ENCODE assay signal across 23 cellular contexts in genomic region chr15:38549222-38549621, GRCh38. TPM values are rescaled to one million over a fixed set of nuclear protein-coding genes. Genes with fewer than 3 reads are reported as not detected.
DNase-seq lines count a peak whose midpoint lies in the region; ATAC-seq and TF ChIP-seq lines count a peak whose summit lies in the region.
"Had no signal": no experiment of that assay in that cellular context is flagged by ENCODE, and none has a peak within 500 bp of the region (broad histone marks: within the 10 kb centered on the region; RNA-seq: fewer than 3 reads in every experiment).

No MANE protein-coding gene starts in this region.

- intact Hi-C loops in gastrocnemius medialis (cut with DNase I; ENCODE audit: low total_unique reads) (no loop called here), prostate gland (cut with DNase I) (no loop called here)

- H3K4me3 ChIP-seq in gastrocnemius medialis (no peak overlapping the region), prostate gland (no peak overlapping the region)
- H3K4me3 ChIP-seq: ascending aorta, transverse colon had no signal

- CTCF ChIA-PET in activated CD8-positive, alpha-beta memory T cell treated with anti-CD3 and anti-CD28 coated beads, Interleukin-2, amount 10 ng/mL, durations not matched to agents 7 days and 5 days (lab: Charles Lee) = interaction anchor here (0.9 to 1.6 kb wide), 3 partner anchors 109 to 142 kb away, joined by 3 to 4 read pairs (median 3); no protein-coding TSS in a partner anchor

- no peaks in the 10 kb centered on the region for H3K9me3 ChIP-seq in gastrocnemius medialis
- no peaks in the 10 kb centered on the region for H3K9me3 ChIP-seq in prostate gland
- H3K9me3 ChIP-seq: ascending aorta, transverse colon had no signal

- H3K27me3 Mint-ChIP-seq in activated CD8-positive, alpha-beta memory T cell treated with anti-CD3 and anti-CD28 coated beads, Interleukin-2, amount 10 ng/mL, durations not matched to agents 7 days and 5 days = no peaks in the 10 kb centered on the region
- H3K27me3 Mint-ChIP-seq in activated naive CD8-positive, alpha-beta T cell treated with anti-CD3 and anti-CD28 coated beads for 36 hours = no peaks in the 10 kb centered on the region

- in situ Hi-C loops in gastrocnemius medialis (cut with MboI; ENCODE audit: low sequenced_read_pairs in 4 of 4) = no loop called here

- H3K4me1 ChIP-seq in gastrocnemius medialis = no peaks in the 10 kb centered on the region
- no peaks in the 10 kb centered on the region for H3K4me1 ChIP-seq in prostate gland (replicated peaks)
- H3K4me1 ChIP-seq: ascending aorta, transverse colon had no signal

- H3K27ac ChIP-seq in gastrocnemius medialis (no peak overlapping the region), prostate gland (no peak overlapping the region)
- H3K27ac ChIP-seq: ascending aorta, transverse colon had no signal

- H3K9me3 Mint-ChIP-seq in activated CD8-positive, alpha-beta memory T cell treated with anti-CD3 and anti-CD28 coated beads, Interleukin-2, amount 10 ng/mL, durations not matched to agents 7 days and 5 days (ENCODE audit: low read depth) = no peaks in the 10 kb centered on the region
- H3K9me3 Mint-ChIP-seq in activated naive CD8-positive, alpha-beta T cell treated with anti-CD3 and anti-CD28 coated beads for 36 hours = peaks cover 3% of the 10 kb centered on the region
- H3K9me3 Mint-ChIP-seq: endodermal cell had no signal

- H3K27me3 ChIP-seq in gastrocnemius medialis = no peaks in the 10 kb centered on the region
- no peaks in the 10 kb centered on the region for H3K27me3 ChIP-seq in prostate gland (replicated peaks; ENCODE audit: insufficient read depth)
- H3K27me3 ChIP-seq: ascending aorta, transverse colon had no signal

- TF ChIP-seq CTCF in gastrocnemius medialis (IDR thresholded peaks at IDR 0.05 in 4 of 5, conservative IDR thresholded peaks at IDR 0.05 in 1 of 5) (no peak), prostate gland (IDR thresholded peaks at IDR 0.05) (no peak)

- peaks cover 77% of the 10 kb centered on the region for H3K36me3 Mint-ChIP-seq in activated CD8-positive, alpha-beta memory T cell treated with anti-CD3 and anti-CD28 coated beads, Interleukin-2, amount 10 ng/mL, durations not matched to agents 7 days and 5 days
- peaks cover 73% of the 10 kb centered on the region for H3K36me3 Mint-ChIP-seq in activated naive CD8-positive, alpha-beta T cell treated with anti-CD3 and anti-CD28 coated beads for 36 hours

- no peak for ATAC-seq in activated CD8-positive, alpha-beta memory T cell treated with anti-CD3 and anti-CD28 coated beads, Interleukin-2, amount 10 ng/mL, durations not matched to agents 7 days and 5 days
- ATAC-seq in gastrocnemius medialis (no peak), SK-N-SH treated with all-trans-retinoic acid at 6 μM for 48 hours (no peak)
- ATAC-seq: HepG2, left cardiac atrium, right cardiac atrium had no signal

- DNase-seq in activated CD8-positive, alpha-beta memory T cell treated with anti-CD3 and anti-CD28 coated beads, Interleukin-2, amount 10 ng/mL, durations not matched to agents 7 days and 5 days = no peak
- DNase-seq in activated CD8-positive, alpha-beta memory T cell treated with anti-CD3 and anti-CD28 coated beads, Interleukin-2, amount 50 U/mL, for 4 hours = no peak
- DNase-seq in HT1080 (ENCODE audit: low read depth) = peak; percentile 28
- DNase-seq in activated naive CD8-positive, alpha-beta T cell treated with anti-CD3 and anti-CD28 coated beads for 36 hours = no peak
- peak; percentile 67 for DNase-seq in kidney tubule cell (ENCODE audit: low spot score)
- DNase-seq in gastrocnemius medialis = no peak
- no peak for DNase-seq in prostate gland (ENCODE audit: low spot score)
- DNase-seq: activated effector memory CD4-positive, alpha-beta T cell treated with anti-CD3 and anti-CD28 coated beads, Interleukin-2, amount 50 U/mL, for 16 hours; DND-41; endodermal cell; H7; left cardiac atrium; midbrain; NCI-H1694 treated with DMSO at 0.1 percent for 48 hours; NK-92 treated with Interleukin-12 subunit alpha and Interleukin-12 subunit beta, amount 100 ng/mL, for 24 hours; right cardiac atrium; RPMI8226; stimulated activated naive CD4-positive, alpha-beta T cell treated with Interleukin-2 at 50 U/mL for 16 hours; transverse colon had no signal

- H3K36me3 ChIP-seq in gastrocnemius medialis (no peaks in the 10 kb centered on the region), prostate gland (no peaks in the 10 kb centered on the region)
- H3K36me3 ChIP-seq: ascending aorta, transverse colon had no signal

- H3K4me3 Mint-ChIP-seq in activated CD8-positive, alpha-beta memory T cell treated with anti-CD3 and anti-CD28 coated beads, Interleukin-2, amount 10 ng/mL, durations not matched to agents 7 days and 5 days = no peak overlapping the region
- H3K4me3 Mint-ChIP-seq in activated naive CD8-positive, alpha-beta T cell treated with anti-CD3 and anti-CD28 coated beads for 36 hours = no peak overlapping the region
- H3K4me3 Mint-ChIP-seq: endodermal cell had no signal

- no peak for TF ChIP-seq POLR2A in gastrocnemius medialis (IDR thresholded peaks at IDR 0.05)
- TF ChIP-seq POLR2A in prostate gland (IDR thresholded peaks at IDR 0.05) = no peak

- peaks cover 81% of the 10 kb centered on the region for H3K4me1 Mint-ChIP-seq in activated CD8-positive, alpha-beta memory T cell treated with anti-CD3 and anti-CD28 coated beads, Interleukin-2, amount 10 ng/mL, durations not matched to agents 7 days and 5 days
- peaks cover 84% of the 10 kb centered on the region for H3K4me1 Mint-ChIP-seq in activated naive CD8-positive, alpha-beta T cell treated with anti-CD3 and anti-CD28 coated beads for 36 hours

- H3K27ac Mint-ChIP-seq in activated CD8-positive, alpha-beta memory T cell treated with anti-CD3 and anti-CD28 coated beads, Interleukin-2, amount 10 ng/mL, durations not matched to agents 7 days and 5 days = peak overlapping the region; percentile 56
- H3K27ac Mint-ChIP-seq in activated naive CD8-positive, alpha-beta T cell treated with anti-CD3 and anti-CD28 coated beads for 36 hours = peak overlapping the region; percentile 40
- H3K27ac Mint-ChIP-seq: endodermal cell had no signal

TF ChIP-seq in SK-N-SH treated with all-trans-retinoic acid at 6 μM for 48 hours, 23 proteins besides CTCF, POLR2A, EP300 and RAD21:
- TF ChIP-seq ZNF70 (CRISPR knock-in tag; IDR thresholded peaks at IDR 0.05) = no peak
- no peak for TF ChIP-seq ZNF565 (CRISPR knock-in tag; conservative IDR thresholded peaks at IDR 0.05; ENCODE audit: low read depth)
- TF ChIP-seq SNAI2 (CRISPR knock-in tag; IDR thresholded peaks at IDR 0.05) = no peak
- TF ChIP-seq POU6F1 (CRISPR knock-in tag; IDR thresholded peaks at IDR 0.05; ENCODE audit: borderline replicate concordance, low read depth) = no peak
- TF ChIP-seq GLIS3 (CRISPR knock-in tag; IDR thresholded peaks at IDR 0.05) = no peak
- TF ChIP-seq BACH2 (CRISPR knock-in tag; IDR thresholded peaks at IDR 0.05; ENCODE audit: borderline replicate concordance) = no peak
- TF ChIP-seq RARB (CRISPR knock-in tag; IDR thresholded peaks at IDR 0.05) = no peak
- no peak for TF ChIP-seq TOX (CRISPR knock-in tag; IDR thresholded peaks at IDR 0.05; ENCODE audit: borderline replicate concordance)
- TF ChIP-seq ZNF8 (CRISPR knock-in tag; IDR thresholded peaks at IDR 0.05) = no peak
- no peak for TF ChIP-seq ESRRG (CRISPR knock-in tag; IDR thresholded peaks at IDR 0.05)
- no peak for TF ChIP-seq ZFP3 (CRISPR knock-in tag; IDR thresholded peaks at IDR 0.05)
- TF ChIP-seq ISL1 (CRISPR knock-in tag; IDR thresholded peaks at IDR 0.05) = no peak
- TF ChIP-seq PATZ1 (CRISPR knock-in tag; IDR thresholded peaks at IDR 0.05; ENCODE audit: borderline replicate concordance) = no peak
- TF ChIP-seq TCF4 (CRISPR knock-in tag; IDR thresholded peaks at IDR 0.05; ENCODE audit: borderline replicate concordance) = no peak

RNA-seq across cellular contexts. Expression of gene RASGRP1, which starts 15.4 kb away (rescaled TPM):
- total RNA-seq in activated CD8-positive, alpha-beta memory T cell treated with anti-CD3 and anti-CD28 coated beads, Interleukin-2, amount 10 ng/mL, durations not matched to agents 7 days and 5 days = 100 to 1,000 TPM; 143 to 202 TPM
- 0.13 and 0.53 TPM in 2 replicates for total RNA-seq in HT1080 (2014; rRNA removed; shearing (Covaris generic))
- polyA plus RNA-seq in HT1080 (2015; cell fraction: cytosol; rRNA removed) = 0.09 and 0.14 TPM in 2 replicates
- 0.08 and 0.12 TPM in 2 replicates for polyA plus RNA-seq in HT1080 (2015; cell fraction: nucleus; rRNA removed)
- total RNA-seq in activated naive CD8-positive, alpha-beta T cell treated with anti-CD3 and anti-CD28 coated beads for 36 hours = 10 to 100 TPM; 42.7 to 46.6 TPM
- total RNA-seq in gastrocnemius medialis = under 1 TPM in 2 of 4 donors, not detected in 2; 0.44 to 0.85 TPM
- 1 to 10 TPM in 1 of 2 donors, under 1 TPM in 1; 0.36 to 7.6 TPM for total RNA-seq in prostate gland
- total RNA-seq: A673, ascending aorta had no signal
- polyA plus RNA-seq: HepG2 had no signal

Comparison
In these comparisons a context has a peak if more than half of its experiments do, and no peak if none do; other contexts are left out.
1. DNase-seq: peak in HT1080 (single experiment) and kidney tubule cell (single experiment); none in activated CD8-positive, alpha-beta memory T cell treated with anti-CD3 and anti-CD28 coated beads, Interleukin-2, amount 10 ng/mL, durations not matched to agents 7 days and 5 days (single experiment), activated CD8-positive, alpha-beta memory T cell treated with anti-CD3 and anti-CD28 coated beads, Interleukin-2, amount 50 U/mL, for 4 hours (single experiment), activated naive CD8-positive, alpha-beta T cell treated with anti-CD3 and anti-CD28 coated beads for 36 hours (single experiment), gastrocnemius medialis (0 of 2) and prostate gland (single experiment).
2. RNA of gene RASGRP1, which starts 15.4 kb away (total RNA-seq): 143 to 202 TPM in activated CD8-positive, alpha-beta memory T cell treated with anti-CD3 and anti-CD28 coated beads, Interleukin-2, amount 10 ng/mL, durations not matched to agents 7 days and 5 days and 42.7 to 46.6 TPM in activated naive CD8-positive, alpha-beta T cell treated with anti-CD3 and anti-CD28 coated beads for 36 hours; 0.36 to 7.6 TPM in prostate gland, 0.44 to 0.85 TPM in gastrocnemius medialis and 0.13 to 0.53 TPM in HT1080; every median in the first group is over 4 times any median in the second.